In the genomic region with DNA sequence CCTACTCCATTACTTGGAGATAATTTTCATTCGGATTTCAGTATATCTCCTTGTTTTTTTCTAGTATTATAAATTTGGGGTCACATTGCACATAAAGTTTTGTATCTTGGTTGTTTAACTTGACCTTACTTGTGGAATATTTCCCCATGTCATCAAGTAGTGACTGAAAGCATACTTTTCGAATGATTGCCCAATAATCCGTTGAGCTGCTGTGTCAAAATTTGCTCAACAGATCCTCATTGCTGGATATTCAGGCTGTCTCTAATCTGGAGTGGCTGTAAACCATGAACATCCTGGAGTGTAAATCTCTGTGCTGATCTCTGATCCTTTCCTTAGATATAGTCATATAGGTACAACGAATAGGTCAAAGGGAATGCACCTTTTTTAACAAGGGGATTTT, we compare ENCODE assay signal across 15 cellular contexts. TPM values are rescaled to one million over a fixed set of nuclear protein-coding genes. Genes with fewer than 3 reads are reported as not detected.
DNase-seq lines count a peak whose midpoint lies in the region; ATAC-seq, FAIRE-seq and TF ChIP-seq lines count a peak whose summit lies in the region.
"Had no signal": no experiment of that assay in that cellular context is flagged by ENCODE, and none has a peak within 500 bp of the region (broad histone marks: within the 10 kb centered on the region; RNA-seq: fewer than 3 reads in every experiment).

No MANE protein-coding gene starts in this region.

- H2BK12ac ChIP-seq in trophoblast cell (ENCODE audit: low read length), result no peak overlapping the region

- WGBS in IMR-90 (ENCODE audit: extremely low coverage in 2 of 2, insufficient read length in 1 of 2), 2 experiments, result 60% methylated on average over 2 of the region's 4 CpGs; no CpG with 5 or more reads in 1 of the 2 experiments
- WGBS in K562 (ENCODE audit: insufficient coverage, low coverage, missing lambda C conversion rate), result 89% methylated on average over 4 of the region's 4 CpGs
- whole genome bisulfite sequencing in trophoblast cell (ENCODE audit: extremely low coverage, insufficient coverage, insufficient read length), result no CpG with 5 or more reads among the region's 4 CpGs

- H2BK120ac ChIP-seq in IMR-90 (ENCODE audit: low read depth, low read length) (no peak overlapping the region), trophoblast cell (ENCODE audit: insufficient read depth, low read length, poor library complexity) (no peak overlapping the region)

- TF ChIP-seq POLR2A in IMR-90 (IDR thresholded peaks at IDR 0.05; ENCODE audit: low read depth, low read length), result no peak
- no peak for TF ChIP-seq POLR2A in K562 (conservative IDR thresholded peaks at IDR 0.05)

- intact Hi-C loops in IMR-90 (cut with micrococcal nuclease) (no loop called here), K562 (cut with micrococcal nuclease) (no loop called here)

- H3K18ac ChIP-seq in IMR-90 (ENCODE audit: low read depth, low read length) (no peak overlapping the region), trophoblast cell (ENCODE audit: low read length) (no peak overlapping the region)

- no peak overlapping the region for H3K4me3 ChIP-seq in IMR-90 (ENCODE audit: insufficient read depth, low read depth, low read length)
- H3K4me3 ChIP-seq in K562, result no peak overlapping the region
- no peak overlapping the region for H3K4me3 ChIP-seq in trophoblast cell (ENCODE audit: low read depth, low read length)
- H3K4me3 ChIP-seq: BLaER1 treated with 17β-estradiol and CSF1 and Interleukin-3, amounts not matched to agents 10 nM and 100 nM; SJSA1 had no signal

- in situ Hi-C loops in IMR-90 (cut with MboI; ENCODE audit: low sequenced_read_pairs), result no loop called here
- in situ Hi-C loops in K562 (cut with MboI), result no loop called here

- H3K27me3 ChIP-seq in IMR-90 (ENCODE audit: control insufficient read depth, insufficient read depth, low read length) (no peaks in the 10 kb centered on the region), K562 (ENCODE audit: control insufficient read depth in 2 of 2, insufficient read depth in 2 of 2, low read length in 2 of 2) (no peaks in the 10 kb centered on the region), trophoblast cell (ENCODE audit: insufficient read depth, low read length) (no peaks in the 10 kb centered on the region)
- H3K27me3 ChIP-seq: BLaER1 treated with 17β-estradiol and CSF1 and Interleukin-3, amounts not matched to agents 10 nM and 100 nM; SJSA1 had no signal

- DNase-seq in IMR-90 (peak; percentile 29), NOMO-1 (lab: John Stamatoyannopoulos, UW; ENCODE audit: unreplicated experiment in 2 of 2) (peak; percentile 43 to 79), K562 (ENCODE audit: extremely low read depth in 1 of 4, low spot score in 3 of 4) (no peak), trophoblast cell (peak; percentile 24 to 73), nephron progenitor cell (no peak)
- DNase-seq: HCEC 1CT, NCI-H1092 treated with DMSO at 0.1 percent for 48 hours, NCI-H1694, NCI-H446 treated with DMSO at 0.1 percent for 48 hours, NCI-H774, SW 1271 had no signal

- H4K20me1 ChIP-seq in IMR-90 (ENCODE audit: insufficient read depth, low read length), result 0 out of 2 replicates have a peak, but pooled peaks cover 2% of the 10 kb centered on the region
- H4K20me1 ChIP-seq in K562 (replicated peaks; ENCODE audit: control insufficient read depth, insufficient read depth, low read length), result peaks cover 4% of the 10 kb centered on the region; the same call in 1 of the 2 replicates

- H3K27ac ChIP-seq in IMR-90 (ENCODE audit: insufficient read depth, low read length), result no peak overlapping the region
- no peak overlapping the region for H3K27ac ChIP-seq in K562 (ENCODE audit: extremely low read depth, low read depth, low read length)
- no peak overlapping the region for H3K27ac ChIP-seq in trophoblast cell (ENCODE audit: low read depth, low read length)
- H3K27ac ChIP-seq: BLaER1 treated with 17β-estradiol and CSF1 and Interleukin-3, amounts not matched to agents 10 nM and 100 nM; SJSA1 had no signal

- H2BK15ac ChIP-seq in IMR-90 (ENCODE audit: low read depth, low read length), result no peak overlapping the region

- POLR2A ChIA-PET in IMR-90 (lab: Charles Lee; ENCODE audit: unreplicated experiment), result no interaction called here
- POLR2A ChIA-PET in K562 (lab: Yijun Ruan, JAX), result no interaction called here

- TF ChIP-seq CTCF in IMR-90 (conservative IDR thresholded peaks at IDR 0.05; ENCODE audit: low read depth, low read length) (no peak), K562 (IDR thresholded peaks at IDR 0.05 in 2 of 3, conservative IDR thresholded peaks at IDR 0.05 in 1 of 3; ENCODE audit: insufficient read depth in 2 of 3, low read depth in 1 of 3, low read length in 3 of 3) (no peak), nephron progenitor cell (IDR thresholded peaks at IDR 0.05) (no peak)

- no peak overlapping the region for H3K27ac Mint-ChIP-seq in nephron progenitor cell

- H3K4me1 ChIP-seq in IMR-90 (ENCODE audit: control insufficient read depth, insufficient read depth, low read length) (peaks cover 15% of the 10 kb centered on the region), K562 (replicated peaks in 1 of 2; ENCODE audit: control insufficient read depth in 2 of 2, insufficient read depth in 2 of 2, low read length in 2 of 2) (peaks cover 34% of the 10 kb centered on the region in 2 experiments), trophoblast cell (ENCODE audit: control insufficient read depth in 1 of 2, insufficient read depth in 2 of 2, low read length in 2 of 2) (peaks cover 5 to 12% of the 10 kb centered on the region in 2 experiments)

- no peak overlapping the region for H4K5ac ChIP-seq in IMR-90 (ENCODE audit: low read depth, low read length)

- no peak overlapping the region for H2AK9ac ChIP-seq in IMR-90 (replicated peaks; ENCODE audit: low read depth, low read length, poor library complexity)

- CTCF ChIA-PET in IMR-90 (lab: Yijun Ruan, JAX) (no interaction called here), K562 (lab: Yijun Ruan, JAX; ENCODE audit: low intra/inter-chr PET ratio) (no interaction called here)

- H3K79me1 ChIP-seq in IMR-90 (ENCODE audit: low read depth in 1 of 2, low read length in 2 of 2) (peaks cover 37 to 64% of the 10 kb centered on the region in 2 experiments), trophoblast cell (ENCODE audit: low read length) (peaks cover 6% of the 10 kb centered on the region)

- H2AK5ac ChIP-seq in IMR-90 (ENCODE audit: low read depth, low read length) (no peak overlapping the region), trophoblast cell (ENCODE audit: low read length) (no peak overlapping the region)

- H3K4me1 Mint-ChIP-seq in nephron progenitor cell, result peaks cover 37% of the 10 kb centered on the region

- H3K36me3 ChIP-seq in IMR-90 (ENCODE audit: control insufficient read depth, insufficient read depth, low read length), result peaks cover 16% of the 10 kb centered on the region; the same call in 1 of the 2 replicates
- peaks cover 35% of the 10 kb centered on the region; the same call in 2 of the 3 replicates for H3K36me3 ChIP-seq in K562 (ENCODE audit: control insufficient read depth, insufficient read depth, low read length)
- peaks cover 0 to 6% of the 10 kb centered on the region in 2 experiments for H3K36me3 ChIP-seq in trophoblast cell (ENCODE audit: control insufficient read depth in 1 of 2, insufficient read depth in 2 of 2, low read length in 2 of 2)

- no peak overlapping the region for H3K4ac ChIP-seq in IMR-90 (ENCODE audit: low read depth, low read length)
- H3K4ac ChIP-seq in trophoblast cell (ENCODE audit: low read depth, low read length), result no peak overlapping the region

- H3K56ac ChIP-seq in IMR-90 (ENCODE audit: extremely low read depth, insufficient read depth, low read length), result no peak overlapping the region

- no peak overlapping the region for H3K4me2 ChIP-seq in IMR-90 (ENCODE audit: low read depth, low read length)
- H3K4me2 ChIP-seq in K562 (ENCODE audit: insufficient read depth, low read length), result no peak overlapping the region
- H3K4me2 ChIP-seq in trophoblast cell (ENCODE audit: low read length), result no peak overlapping the region
- H3K4me2 ChIP-seq: BLaER1 treated with 17β-estradiol and CSF1 and Interleukin-3, amounts not matched to agents 10 nM and 100 nM had no signal

- H3K9me3 ChIP-seq in IMR-90 (ENCODE audit: control insufficient read depth, insufficient read depth, low read length) (no peaks in the 10 kb centered on the region), K562 (replicated peaks; ENCODE audit: control insufficient read depth, insufficient read depth, low read depth, low read length) (no peaks in the 10 kb centered on the region), trophoblast cell (ENCODE audit: insufficient read depth, low read depth, low read length) (no peaks in the 10 kb centered on the region)
- H3K9me3 ChIP-seq: BLaER1 treated with 17β-estradiol and CSF1 and Interleukin-3, amounts not matched to agents 10 nM and 100 nM; SJSA1 had no signal

- no peak for TF ChIP-seq EP300 in K562 (IDR thresholded peaks at IDR 0.05; ENCODE audit: low read length)

- H3K9me3 Mint-ChIP-seq in nephron progenitor cell, result no peaks in the 10 kb centered on the region

- dilution Hi-C loops in IMR-90 (cut with HindIII; ENCODE audit: low sequenced_read_pairs, unreplicated experiment), result no loop called here

- H3K27me3 Mint-ChIP-seq in nephron progenitor cell (ENCODE audit: low read depth, poor library complexity), result peaks cover 15% of the 10 kb centered on the region

- H3K14ac ChIP-seq in IMR-90 (replicated peaks; ENCODE audit: low read depth, low read length) (no peak overlapping the region), trophoblast cell (ENCODE audit: low read length) (no peak overlapping the region)

- no peak overlapping the region for H2BK20ac ChIP-seq in IMR-90 (ENCODE audit: low read depth, low read length)

- H4K91ac ChIP-seq in IMR-90 (ENCODE audit: insufficient read depth, low read depth, low read length) (no peak overlapping the region), trophoblast cell (ENCODE audit: low read depth, low read length) (no peak overlapping the region)

- no peak overlapping the region for H2AFZ ChIP-seq in IMR-90 (replicated peaks; ENCODE audit: low read length, poor library complexity)
- no peak overlapping the region for H2AFZ ChIP-seq in K562 (ENCODE audit: low read depth, low read length)
- H2AFZ ChIP-seq in trophoblast cell (ENCODE audit: insufficient read depth, low read length, poor library complexity), result no peak overlapping the region

- BruUV-seq in IMR-90 (replicated peaks; lab: Mats Ljungman, UMichigan) (no TSS peak), K562 (replicated peaks; lab: Mats Ljungman, UMichigan) (no TSS peak)

- H2BK5ac ChIP-seq in IMR-90 (ENCODE audit: low read depth, low read length, poor library complexity, severe bottlenecking) (no peak overlapping the region), trophoblast cell (ENCODE audit: low read depth, low read length, poor library complexity) (no peak overlapping the region)

- TF ChIP-seq RAD21 in IMR-90 (IDR thresholded peaks at IDR 0.05; ENCODE audit: low read length), result no peak
- TF ChIP-seq RAD21 in K562 (CRISPR knock-in tag; conservative IDR thresholded peaks at IDR 0.05 in 1 of 2, IDR thresholded peaks at IDR 0.05 in 1 of 2), result no peak

- H3K9me1 ChIP-seq in IMR-90 (ENCODE audit: insufficient read depth, low read length) (peaks cover 19% of the 10 kb centered on the region), K562 (ENCODE audit: control insufficient read depth, insufficient read depth, low read length) (no peaks in the 10 kb centered on the region)

- H3K9ac ChIP-seq in IMR-90 (ENCODE audit: low read depth, low read length), result no peak overlapping the region
- H3K9ac ChIP-seq in K562 (ENCODE audit: insufficient read depth in 1 of 2, low read depth in 2 of 2, low read length in 2 of 2), result no peak overlapping the region
- no peak overlapping the region for H3K9ac ChIP-seq in trophoblast cell (ENCODE audit: low read length)
- H3K9ac ChIP-seq: BLaER1 treated with 17β-estradiol and CSF1 and Interleukin-3, amounts not matched to agents 10 nM and 100 nM had no signal

- peaks cover 24% of the 10 kb centered on the region for H3K36me3 Mint-ChIP-seq in nephron progenitor cell (ENCODE audit: low read depth)

- H4K12ac ChIP-seq in trophoblast cell (ENCODE audit: low read depth, low read length), result no peak overlapping the region

- no peak overlapping the region for H4K8ac ChIP-seq in IMR-90 (ENCODE audit: low read depth in 2 of 2, low read length in 2 of 2)
- no peak overlapping the region for H4K8ac ChIP-seq in trophoblast cell (ENCODE audit: low read depth, low read length)

- ATAC-seq in IMR-90 (ENCODE audit: low read depth) (no peak), K562 (no peak), GM18909 (IDR thresholded peaks at IDR 0.05; ENCODE audit: poor library complexity, unreplicated experiment) (no peak), GM18867 (IDR thresholded peaks at IDR 0.05; ENCODE audit: unreplicated experiment) (no peak)

- no peak overlapping the region for H3K23ac ChIP-seq in IMR-90 (ENCODE audit: low read depth, low read length)
- H3K23ac ChIP-seq in trophoblast cell (ENCODE audit: low read length), result no peak overlapping the region

- no peak overlapping the region for H3K4me3 Mint-ChIP-seq in nephron progenitor cell

- no peak for FAIRE-seq in K562 (lab: Jason Lieb, UNC)

- H3K79me2 ChIP-seq in K562 (ENCODE audit: control insufficient read depth, insufficient read depth, low read length) (peaks cover 31% of the 10 kb centered on the region), trophoblast cell (ENCODE audit: control insufficient read depth, insufficient read depth, low read length, poor library complexity) (no peaks in the 10 kb centered on the region)

RNA-seq across cellular contexts. Expression of a gene that starts 4.9 kb away (rescaled TPM):
- total RNA-seq in IMR-90 (2012; rRNA removed), result 95.3 and 123 TPM in 2 replicates
- polyA plus RNA-seq in IMR-90 (2012; rRNA removed), result 49.0 and 55.0 TPM in 2 replicates
- 56.5 and 99.1 TPM in 2 replicates for polyA plus RNA-seq in IMR-90 (2012; cell fraction: cytosol; rRNA removed)
- polyA plus RNA-seq in IMR-90 (2012; cell fraction: nucleus; rRNA removed; ENCODE audit: low replicate concordance), result 25.9 and 38.1 TPM in 2 replicates
- total RNA-seq in K562 (2011; cell fraction: chromatin; rRNA removed; ENCODE audit: low replicate concordance), result 55.9 and 56.4 TPM in 2 replicates
- total RNA-seq in K562 (2011; cell fraction: nucleolus; rRNA removed), result 44.2 and 44.6 TPM in 2 replicates
- 57.1 and 68.0 TPM in 2 replicates for total RNA-seq in K562 (2011; cell fraction: nucleoplasm; rRNA removed)
- 15.4 and 24.7 TPM in 2 replicates for total RNA-seq in K562 (2014; rRNA removed)
- 16.3 and 16.6 TPM in 2 replicates for total RNA-seq in K562 (2014; rRNA removed; fragmentation: Illumina TruSeq; extraction: Trizol)
- total RNA-seq in K562 (2015; rRNA removed; fragmentation: Illumina TruSeq; extraction: Trizol), result 11.3 and 11.4 TPM in 2 replicates
- 26.0 and 26.3 TPM in 2 replicates for total RNA-seq in K562 (2021)
- polyA plus RNA-seq in K562 (2011; rRNA removed), result 16.0 and 18.2 TPM in 2 replicates
- polyA plus RNA-seq in K562 (2011; cell fraction: cytosol; rRNA removed), result 18.5 and 19.9 TPM in 2 replicates
- 14.4 and 16.1 TPM in 2 replicates for polyA plus RNA-seq in K562 (2011; cell fraction: nucleus; rRNA removed)
- polyA plus RNA-seq in K562 (2012), result 16.3 and 17.9 TPM in 2 replicates
- 20.0 and 21.3 TPM in 2 replicates for polyA plus RNA-seq in K562 (2014; fragmentation: Illumina TruSeq; extraction: Trizol)
- polyA plus RNA-seq in K562 (2014; fragmentation: Nextera tagmentation; extraction: Ambion mirVana), result 10 to 100 TPM; 10.5 to 12.2 TPM
- 13.8 and 16.2 TPM in 2 replicates for polyA plus RNA-seq in K562 (2014; rRNA removed)
- polyA minus RNA-seq in K562 (2011; rRNA and poly(A)+ RNA removed), result 18.9 and 24.0 TPM in 2 replicates
- polyA minus RNA-seq in K562 (2011; cell fraction: cytosol; rRNA and poly(A)+ RNA removed), result 10.6 and 15.2 TPM in 2 replicates
- 13.1 and 19.4 TPM in 2 replicates for polyA minus RNA-seq in K562 (2011; cell fraction: nucleus; rRNA and poly(A)+ RNA removed)
- 17.7 and 18.4 TPM in 2 replicates for polyA plus RNA-seq in trophoblast cell (2013)

RNA-seq across cellular contexts. Expression of a gene that starts 7.0 kb away (rescaled TPM):
- total RNA-seq in IMR-90 (2012; rRNA removed) (3.0 and 3.6 TPM in 2 replicates), K562 (2014; rRNA removed) (6.7 and 7.6 TPM in 2 replicates), K562 (2014; rRNA removed; fragmentation: Illumina TruSeq; extraction: Trizol) (8.2 and 8.3 TPM in 2 replicates), K562 (2015; rRNA removed; fragmentation: Illumina TruSeq; extraction: Trizol) (5.1 and 5.5 TPM in 2 replicates), K562 (2021) (7.2 and 7.6 TPM in 2 replicates)
- polyA plus RNA-seq in IMR-90 (2012; rRNA removed) (6.5 and 7.5 TPM in 2 replicates), K562 (2011; rRNA removed) (7.2 and 8.4 TPM in 2 replicates), K562 (2014; fragmentation: Illumina TruSeq; extraction: Trizol) (9.0 and 10.1 TPM in 2 replicates), K562 (2014; fragmentation: Nextera tagmentation; extraction: Ambion mirVana) (10 to 100 TPM; 10.4 to 11.9 TPM), K562 (2014; rRNA removed) (5.0 and 9.4 TPM in 2 replicates)
- polyA plus RNA-seq in IMR-90 (2012; cell fraction: cytosol; rRNA removed), result 4.3 and 4.5 TPM in 2 replicates
- polyA plus RNA-seq in IMR-90 (2012; cell fraction: nucleus; rRNA removed; ENCODE audit: low replicate concordance), result 4.0 and 5.8 TPM in 2 replicates
- total RNA-seq in K562 (2011; cell fraction: chromatin; rRNA removed; ENCODE audit: low replicate concordance), result 14.4 and 22.0 TPM in 2 replicates
- total RNA-seq in K562 (2011; cell fraction: nucleolus; rRNA removed), result 8.7 and 9.3 TPM in 2 replicates
- 14.4 and 16.4 TPM in 2 replicates for total RNA-seq in K562 (2011; cell fraction: nucleoplasm; rRNA removed)
- 4.4 and 5.4 TPM in 2 replicates for polyA plus RNA-seq in K562 (2011; cell fraction: cytosol; rRNA removed)
- polyA plus RNA-seq in K562 (2011; cell fraction: nucleus; rRNA removed), result 5.9 and 7.6 TPM in 2 replicates
- polyA plus RNA-seq in K562 (2012), result 6.0 and 8.3 TPM in 2 replicates
- 7.0 and 7.8 TPM in 2 replicates for polyA minus RNA-seq in K562 (2011; rRNA and poly(A)+ RNA removed)
- 2.1 and 3.9 TPM in 2 replicates for polyA minus RNA-seq in K562 (2011; cell fraction: cytosol; rRNA and poly(A)+ RNA removed)
- 5.4 and 7.0 TPM in 2 replicates for polyA minus RNA-seq in K562 (2011; cell fraction: nucleus; rRNA and poly(A)+ RNA removed)
- polyA plus RNA-seq in trophoblast cell (2013), result 6.1 and 6.6 TPM in 2 replicates

Comparison
In these comparisons a context has a peak if more than half of its experiments do, and no peak if none do; other contexts are left out.
1. DNase-seq: peak in IMR-90 (single experiment), NOMO-1 (2 of 2) and trophoblast cell (2 of 2); none in K562 (0 of 4) and nephron progenitor cell (single experiment).